Comparison of ENCODE assay signal across 9 cellular contexts in the genomic region with DNA sequence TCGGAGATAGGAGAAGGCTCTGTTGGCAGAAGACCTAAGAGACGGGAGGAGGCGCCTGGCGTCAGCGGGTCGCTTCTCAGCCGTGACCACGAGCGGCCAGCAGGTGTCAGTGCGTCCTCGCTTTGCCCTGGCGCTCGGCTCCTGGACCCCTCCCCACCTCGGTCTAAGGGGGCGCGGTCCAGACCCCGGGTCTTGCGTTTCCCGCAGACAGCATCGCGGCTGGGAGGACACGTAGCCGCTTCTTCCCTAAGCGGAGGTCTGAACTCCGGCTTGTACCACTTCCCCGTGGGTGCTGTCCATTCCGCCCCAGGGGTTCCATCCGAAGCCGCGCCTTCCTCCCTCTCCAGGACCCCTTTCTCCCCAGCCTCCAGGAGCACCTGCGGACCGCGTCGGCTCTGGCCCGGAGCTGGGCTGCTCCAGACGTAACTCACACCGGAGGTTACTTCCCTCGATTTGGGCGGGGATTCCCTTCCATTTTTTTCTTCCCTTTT. TPM values are rescaled to one million over a fixed set of nuclear protein-coding genes. Genes with fewer than 3 reads are reported as not detected.
A peak's percentile ranks its signal among the peaks of the same experiment; 100 is the strongest.
DNase-seq lines count a peak whose midpoint lies in the region; ATAC-seq and FAIRE-seq lines count a peak whose summit lies in the region.
"Had no signal": no experiment of that assay in that cellular context is flagged by ENCODE, and none has a peak within 500 bp of the region (broad histone marks: within the 10 kb centered on the region; RNA-seq: fewer than 3 reads in every experiment).

No MANE protein-coding gene starts in this region.

- H3K9ac ChIP-seq in neuronal stem cell (ENCODE audit: low read depth, low read length, poor library complexity) = no peak overlapping the region

- H3K27me3 ChIP-seq in neuronal stem cell (ENCODE audit: control insufficient read depth in 3 of 3, insufficient read depth in 3 of 3, low read depth in 1 of 3, low read length in 3 of 3) = peaks cover 9 to 67% (median 32%) of the 10 kb centered on the region in 3 experiments

- H3K9me3 ChIP-seq in neuronal stem cell (replicated peaks in 1 of 2; ENCODE audit: control insufficient read depth in 2 of 2, insufficient read depth in 1 of 2, low read depth in 1 of 2, low read length in 2 of 2) = peaks cover 0 to 10% of the 10 kb centered on the region in 2 donors

- no peak overlapping the region for H2BK5ac ChIP-seq in neuronal stem cell (ENCODE audit: low read length)

- H3K4me1 ChIP-seq in neuronal stem cell (ENCODE audit: control insufficient read depth in 2 of 2, insufficient read depth in 1 of 2, low read depth in 1 of 2, low read length in 2 of 2) = peaks cover 0 to 6% of the 10 kb centered on the region in 2 donors
- H3K4me1 ChIP-seq in urinary bladder (ENCODE audit: insufficient read depth) = peaks cover 2% of the 10 kb centered on the region

- DNase-seq in CD1c-positive myeloid dendritic cell (ENCODE audit: extremely low spot score) = peak; percentile 24
- peak; percentile 74 for DNase-seq in GM19239 (ENCODE audit: insufficient read length, low spot score)
- peak; percentile 33 for DNase-seq in NCI-H82 treated with DMSO at 0.1 percent for 48 hours (lab: John Stamatoyannopoulos, UW; ENCODE audit: unreplicated experiment)
- peak; percentile 79 for DNase-seq in activated effector memory CD4-positive, alpha-beta T cell treated with anti-CD3 and anti-CD28 coated beads, Interleukin-2, amount 50 U/mL, for 16 hours
- peak; percentile 41 for DNase-seq in foreskin melanocyte
- peak; percentile 78 for DNase-seq in neuronal stem cell (ENCODE audit: low spot score)

- FAIRE-seq in GM19239 (lab: Jason Lieb, UNC) = no peak
- FAIRE-seq: TTC549 had no signal

- H3K27ac ChIP-seq in neuronal stem cell (replicated peaks; ENCODE audit: low read length) (no peak overlapping the region), urinary bladder (ENCODE audit: low read depth) (no peak overlapping the region)

- no peak overlapping the region for H2BK12ac ChIP-seq in neuronal stem cell (ENCODE audit: low read length)

- H3K79me1 ChIP-seq in neuronal stem cell (ENCODE audit: low read depth, low read length) = no peaks in the 10 kb centered on the region

- no CpG with 5 or more reads among the region's 39 CpGs for WGBS in neuronal stem cell (ENCODE audit: extremely low coverage in 2 of 2, insufficient read length in 2 of 2, insufficient replicate concordance in 1 of 2), 2 donors
- WGBS in urinary bladder = under 1% methylated on average over 39 of the region's 39 CpGs

- H3K4me2 ChIP-seq in neuronal stem cell (ENCODE audit: insufficient read depth, low read length, poor library complexity, severe bottlenecking) = peak overlapping the region; percentile 99

- H3K18ac ChIP-seq in neuronal stem cell (ENCODE audit: low read length) = peak overlapping the region; percentile 36

- H2BK15ac ChIP-seq in neuronal stem cell (ENCODE audit: low read length) = no peak overlapping the region

- H2BK120ac ChIP-seq in neuronal stem cell (ENCODE audit: low read depth, low read length) = no peak overlapping the region

- no peak overlapping the region for H3K4ac ChIP-seq in neuronal stem cell (ENCODE audit: low read length)

- H3K4me3 ChIP-seq in neuronal stem cell (ENCODE audit: low read length in 2 of 2) (peak overlapping the region; percentile 24 to 81), urinary bladder (ENCODE audit: low read depth, low read length) (peak overlapping the region; percentile 44)

- H3K36me3 ChIP-seq in neuronal stem cell (replicated peaks in 1 of 2; ENCODE audit: control insufficient read depth in 2 of 2, insufficient read depth in 2 of 2, low read length in 2 of 2) = no peaks in the 10 kb centered on the region
- no peaks in the 10 kb centered on the region for H3K36me3 ChIP-seq in urinary bladder (ENCODE audit: insufficient read depth)

- no peak overlapping the region for H2AK5ac ChIP-seq in neuronal stem cell (ENCODE audit: low read depth, low read length)

- no peak overlapping the region for H3K23ac ChIP-seq in neuronal stem cell (ENCODE audit: low read depth, low read length, poor library complexity)

- ATAC-seq in HG03432 (IDR thresholded peaks at IDR 0.05; ENCODE audit: unreplicated experiment) = peak; percentile 77

- no peak overlapping the region for H4K91ac ChIP-seq in neuronal stem cell (ENCODE audit: low read depth, low read length, poor library complexity)

- H3K14ac ChIP-seq in neuronal stem cell (ENCODE audit: low read length) = no peak overlapping the region

- H2AFZ ChIP-seq in neuronal stem cell (ENCODE audit: low read length) = peak overlapping the region; percentile 89

- H4K8ac ChIP-seq in neuronal stem cell (ENCODE audit: low read depth, low read length) = no peak overlapping the region

RNA-seq across cellular contexts. Expression of gene ADRA2A, which starts 0.6 kb away (rescaled TPM):
- 0.11 TPM for polyA plus RNA-seq in neuronal stem cell (2013, experiment 1 of 2)
- 0.12 TPM for polyA plus RNA-seq in neuronal stem cell (2013, experiment 2 of 2)
- total RNA-seq in urinary bladder = 3.6 TPM
- 15.0 TPM for polyA plus RNA-seq in urinary bladder

Comparison
In these comparisons a context has a peak if more than half of its experiments do, and no peak if none do; other contexts are left out.
1. DNase-seq: peak in every context shown above with its lines; median percentile 79 in activated effector memory CD4-positive, alpha-beta T cell treated with anti-CD3 and anti-CD28 coated beads, Interleukin-2, amount 50 U/mL, for 16 hours; 78 in neuronal stem cell; 74 in GM19239; 41 in foreskin melanocyte; 33 in NCI-H82 treated with DMSO at 0.1 percent for 48 hours; 24 in CD1c-positive myeloid dendritic cell.